In genomic region chr5:91283899-91284298, GRCh38 we compare ENCODE assay signal across 1 cellular context.
TF ChIP-seq lines count a peak whose summit lies in the region.

No MANE protein-coding gene starts in this region.

TF ChIP-seq in HCT116, 20 proteins besides CTCF, POLR2A, EP300 and RAD21 (continued from another document):
- TF ChIP-seq ATF3 (IDR thresholded peaks at IDR 0.05): no peak
